1 cellular context compared by ENCODE assay signal in the genomic region with DNA sequence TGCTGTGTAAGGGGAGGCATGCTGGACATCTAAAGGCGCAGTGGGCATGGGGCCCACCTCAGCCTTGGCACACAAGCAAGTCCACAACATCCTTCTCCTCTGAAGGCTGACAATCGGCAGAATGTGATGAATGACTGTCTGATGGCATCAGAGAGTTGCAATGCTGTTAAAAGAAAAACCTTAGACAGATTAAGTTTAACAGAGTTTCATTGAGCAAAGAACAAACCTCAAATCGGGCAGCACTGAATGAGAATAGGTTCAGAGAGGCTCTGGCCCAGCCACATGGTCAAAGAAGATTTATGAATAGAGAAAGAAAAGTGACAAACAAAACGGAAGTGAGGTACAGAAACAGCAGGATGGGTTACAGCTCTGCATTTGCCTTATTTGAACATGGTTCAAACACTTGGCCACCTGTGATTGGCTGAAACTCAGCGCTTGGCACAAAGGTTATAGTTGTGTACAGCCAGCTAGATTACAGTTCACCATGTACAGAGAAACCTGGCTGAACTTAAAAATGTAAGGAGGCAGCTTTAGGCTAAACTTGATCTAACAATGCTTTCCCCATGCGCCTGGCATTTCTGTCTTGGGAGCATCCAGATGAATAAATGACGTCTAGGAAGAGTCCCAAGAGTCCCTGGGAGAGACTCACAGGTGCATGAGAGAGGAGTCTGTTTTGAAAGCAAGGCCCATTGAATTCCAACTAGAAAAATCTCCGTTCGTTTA.
TF ChIP-seq lines count a peak whose summit lies in the region.

No MANE protein-coding gene starts in this region.

TF ChIP-seq in K562, 482 proteins besides CTCF, POLR2A, EP300 and RAD21 (continued from another document and continues in another):
- TF ChIP-seq, protein P1, sequence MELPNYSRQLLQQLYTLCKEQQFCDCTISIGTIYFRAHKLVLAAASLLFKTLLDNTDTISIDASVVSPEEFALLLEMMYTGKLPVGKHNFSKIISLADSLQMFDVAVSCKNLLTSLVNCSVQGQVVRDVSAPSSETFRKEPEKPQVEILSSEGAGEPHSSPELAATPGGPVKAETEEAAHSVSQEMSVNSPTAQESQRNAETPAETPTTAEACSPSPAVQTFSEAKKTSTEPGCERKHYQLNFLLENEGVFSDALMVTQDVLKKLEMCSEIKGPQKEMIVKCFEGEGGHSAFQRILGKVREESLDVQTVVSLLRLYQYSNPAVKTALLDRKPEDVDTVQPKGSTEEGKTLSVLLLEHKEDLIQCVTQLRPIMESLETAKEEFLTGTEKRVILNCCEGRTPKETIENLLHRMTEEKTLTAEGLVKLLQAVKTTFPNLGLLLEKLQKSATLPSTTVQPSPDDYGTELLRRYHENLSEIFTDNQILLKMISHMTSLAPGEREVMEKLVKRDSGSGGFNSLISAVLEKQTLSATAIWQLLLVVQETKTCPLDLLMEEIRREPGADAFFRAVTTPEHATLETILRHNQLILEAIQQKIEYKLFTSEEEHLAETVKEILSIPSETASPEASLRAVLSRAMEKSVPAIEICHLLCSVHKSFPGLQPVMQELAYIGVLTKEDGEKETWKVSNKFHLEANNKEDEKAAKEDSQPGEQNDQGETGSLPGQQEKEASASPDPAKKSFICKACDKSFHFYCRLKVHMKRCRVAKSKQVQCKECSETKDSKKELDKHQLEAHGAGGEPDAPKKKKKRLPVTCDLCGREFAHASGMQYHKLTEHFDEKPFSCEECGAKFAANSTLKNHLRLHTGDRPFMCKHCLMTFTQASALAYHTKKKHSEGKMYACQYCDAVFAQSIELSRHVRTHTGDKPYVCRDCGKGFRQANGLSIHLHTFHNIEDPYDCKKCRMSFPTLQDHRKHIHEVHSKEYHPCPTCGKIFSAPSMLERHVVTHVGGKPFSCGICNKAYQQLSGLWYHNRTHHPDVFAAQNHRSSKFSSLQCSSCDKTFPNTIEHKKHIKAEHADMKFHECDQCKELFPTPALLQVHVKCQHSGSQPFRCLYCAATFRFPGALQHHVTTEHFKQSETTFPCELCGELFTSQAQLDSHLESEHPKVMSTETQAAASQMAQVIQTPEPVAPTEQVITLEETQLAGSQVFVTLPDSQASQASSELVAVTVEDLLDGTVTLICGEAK (IDR thresholded peaks at IDR 0.05): no peak; the same call in 1 of the 2 replicates
- TF ChIP-seq, protein P1 (CRISPR knock-in tag; IDR thresholded peaks at IDR 0.05): no peak
- TF ChIP-seq, protein P2, sequence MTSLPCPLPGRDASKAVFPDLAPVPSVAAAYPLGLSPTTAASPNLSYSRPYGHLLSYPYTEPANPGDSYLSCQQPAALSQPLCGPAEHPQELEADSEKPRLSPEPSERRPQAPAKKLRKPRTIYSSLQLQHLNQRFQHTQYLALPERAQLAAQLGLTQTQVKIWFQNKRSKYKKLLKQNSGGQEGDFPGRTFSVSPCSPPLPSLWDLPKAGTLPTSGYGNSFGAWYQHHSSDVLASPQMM (CRISPR knock-in tag; IDR thresholded peaks at IDR 0.05): no peak
- TF ChIP-seq CTBP1 (IDR thresholded peaks at IDR 0.05; ENCODE audit: borderline replicate concordance) (no peak), MTA3 (IDR thresholded peaks at IDR 0.05; ENCODE audit: borderline replicate concordance) (no peak), KLF16 (IDR thresholded peaks at IDR 0.05) (no peak), RUNX1 (IDR thresholded peaks at IDR 0.05; ENCODE audit: low read depth) (no peak), SP2 (IDR thresholded peaks at IDR 0.05; ENCODE audit: extremely low read depth, low read depth, low read length, poor library complexity, severe bottlenecking) (no peak), NR2C2 (CRISPR knock-in tag; IDR thresholded peaks at IDR 0.05) (no peak), NR2C2 (tag; IDR thresholded peaks at IDR 0.05) (no peak; the same call in 1 of the 2 replicates), GTF2A2 (tag; IDR thresholded peaks at IDR 0.05) (0 out of 2 replicates have a peak, but pooled peaks have one; percentile 40), ZNF347 (CRISPR knock-in tag; IDR thresholded peaks at IDR 0.05; ENCODE audit: low read depth) (no peak), SMAD2 (IDR thresholded peaks at IDR 0.05; ENCODE audit: low read depth, low read length) (no peak), GATAD2B (IDR thresholded peaks at IDR 0.05; ENCODE audit: borderline replicate concordance) (no peak), NEUROD1 (IDR thresholded peaks at IDR 0.05; ENCODE audit: borderline replicate concordance, low read depth, low read length, partially characterized antibody) (no peak), MCM2 (IDR thresholded peaks at IDR 0.05; ENCODE audit: low read depth) (no peak), RBBP5 (IDR thresholded peaks at IDR 0.05; ENCODE audit: borderline replicate concordance, insufficient read depth, low read length, poor library complexity, severe bottlenecking) (no peak), POU5F1 (IDR thresholded peaks at IDR 0.05; ENCODE audit: borderline replicate concordance, low read depth, low read length, partially characterized antibody) (no peak), TRIM28 (IDR thresholded peaks at IDR 0.05) (no peak), RAD51 (IDR thresholded peaks at IDR 0.05; ENCODE audit: borderline replicate concordance, low read depth) (no peak), NR3C1 (CRISPR knock-in tag; IDR thresholded peaks at IDR 0.05) (no peak), ZNF121 (CRISPR knock-in tag; conservative IDR thresholded peaks at IDR 0.05) (no peak), KDM2B (CRISPR knock-in tag; IDR thresholded peaks at IDR 0.05) (no peak), ZNF253 (CRISPR knock-in tag; conservative IDR thresholded peaks at IDR 0.05) (0 out of 2 replicates have a peak, but pooled peaks have one; percentile 54), HNRNPUL1 (IDR thresholded peaks at IDR 0.05; ENCODE audit: low read length) (no peak), ETV5 (CRISPR knock-in tag; IDR thresholded peaks at IDR 0.05; ENCODE audit: low read depth) (0 out of 2 replicates have a peak, but pooled peaks have one; percentile 14), ZNF12 (CRISPR knock-in tag; IDR thresholded peaks at IDR 0.05) (no peak), KHSRP (IDR thresholded peaks at IDR 0.05) (no peak), SRSF3 (IDR thresholded peaks at IDR 0.05; ENCODE audit: insufficient read depth, low read length) (no peak), TSC22D4 (tag; IDR thresholded peaks at IDR 0.05) (no peak), ZNF197 (CRISPR knock-in tag; IDR thresholded peaks at IDR 0.05; ENCODE audit: low read depth) (peak; percentile 23; the same call in 1 of the 2 replicates), POLR2AphosphoS5 (IDR thresholded peaks at IDR 0.05; ENCODE audit: control insufficient read depth, insufficient read depth, low read depth, low read length) (no peak)
- TF ChIP-seq, protein P3, sequence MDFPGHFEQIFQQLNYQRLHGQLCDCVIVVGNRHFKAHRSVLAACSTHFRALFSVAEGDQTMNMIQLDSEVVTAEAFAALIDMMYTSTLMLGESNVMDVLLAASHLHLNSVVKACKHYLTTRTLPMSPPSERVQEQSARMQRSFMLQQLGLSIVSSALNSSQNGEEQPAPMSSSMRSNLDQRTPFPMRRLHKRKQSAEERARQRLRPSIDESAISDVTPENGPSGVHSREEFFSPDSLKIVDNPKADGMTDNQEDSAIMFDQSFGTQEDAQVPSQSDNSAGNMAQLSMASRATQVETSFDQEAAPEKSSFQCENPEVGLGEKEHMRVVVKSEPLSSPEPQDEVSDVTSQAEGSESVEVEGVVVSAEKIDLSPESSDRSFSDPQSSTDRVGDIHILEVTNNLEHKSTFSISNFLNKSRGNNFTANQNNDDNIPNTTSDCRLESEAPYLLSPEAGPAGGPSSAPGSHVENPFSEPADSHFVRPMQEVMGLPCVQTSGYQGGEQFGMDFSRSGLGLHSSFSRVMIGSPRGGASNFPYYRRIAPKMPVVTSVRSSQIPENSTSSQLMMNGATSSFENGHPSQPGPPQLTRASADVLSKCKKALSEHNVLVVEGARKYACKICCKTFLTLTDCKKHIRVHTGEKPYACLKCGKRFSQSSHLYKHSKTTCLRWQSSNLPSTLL (IDR thresholded peaks at IDR 0.05): no peak
- TF ChIP-seq, protein P4, sequence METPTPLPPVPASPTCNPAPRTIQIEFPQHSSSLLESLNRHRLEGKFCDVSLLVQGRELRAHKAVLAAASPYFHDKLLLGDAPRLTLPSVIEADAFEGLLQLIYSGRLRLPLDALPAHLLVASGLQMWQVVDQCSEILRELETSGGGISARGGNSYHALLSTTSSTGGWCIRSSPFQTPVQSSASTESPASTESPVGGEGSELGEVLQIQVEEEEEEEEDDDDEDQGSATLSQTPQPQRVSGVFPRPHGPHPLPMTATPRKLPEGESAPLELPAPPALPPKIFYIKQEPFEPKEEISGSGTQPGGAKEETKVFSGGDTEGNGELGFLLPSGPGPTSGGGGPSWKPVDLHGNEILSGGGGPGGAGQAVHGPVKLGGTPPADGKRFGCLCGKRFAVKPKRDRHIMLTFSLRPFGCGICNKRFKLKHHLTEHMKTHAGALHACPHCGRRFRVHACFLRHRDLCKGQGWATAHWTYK (CRISPR knock-in tag; IDR thresholded peaks at IDR 0.05): 0 out of 2 replicates have a peak, but pooled peaks have one; percentile 43
- TF ChIP-seq, protein P5, sequence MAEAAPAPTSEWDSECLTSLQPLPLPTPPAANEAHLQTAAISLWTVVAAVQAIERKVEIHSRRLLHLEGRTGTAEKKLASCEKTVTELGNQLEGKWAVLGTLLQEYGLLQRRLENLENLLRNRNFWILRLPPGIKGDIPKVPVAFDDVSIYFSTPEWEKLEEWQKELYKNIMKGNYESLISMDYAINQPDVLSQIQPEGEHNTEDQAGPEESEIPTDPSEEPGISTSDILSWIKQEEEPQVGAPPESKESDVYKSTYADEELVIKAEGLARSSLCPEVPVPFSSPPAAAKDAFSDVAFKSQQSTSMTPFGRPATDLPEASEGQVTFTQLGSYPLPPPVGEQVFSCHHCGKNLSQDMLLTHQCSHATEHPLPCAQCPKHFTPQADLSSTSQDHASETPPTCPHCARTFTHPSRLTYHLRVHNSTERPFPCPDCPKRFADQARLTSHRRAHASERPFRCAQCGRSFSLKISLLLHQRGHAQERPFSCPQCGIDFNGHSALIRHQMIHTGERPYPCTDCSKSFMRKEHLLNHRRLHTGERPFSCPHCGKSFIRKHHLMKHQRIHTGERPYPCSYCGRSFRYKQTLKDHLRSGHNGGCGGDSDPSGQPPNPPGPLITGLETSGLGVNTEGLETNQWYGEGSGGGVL (CRISPR knock-in tag; IDR thresholded peaks at IDR 0.05): no peak
- TF ChIP-seq, protein P6, sequence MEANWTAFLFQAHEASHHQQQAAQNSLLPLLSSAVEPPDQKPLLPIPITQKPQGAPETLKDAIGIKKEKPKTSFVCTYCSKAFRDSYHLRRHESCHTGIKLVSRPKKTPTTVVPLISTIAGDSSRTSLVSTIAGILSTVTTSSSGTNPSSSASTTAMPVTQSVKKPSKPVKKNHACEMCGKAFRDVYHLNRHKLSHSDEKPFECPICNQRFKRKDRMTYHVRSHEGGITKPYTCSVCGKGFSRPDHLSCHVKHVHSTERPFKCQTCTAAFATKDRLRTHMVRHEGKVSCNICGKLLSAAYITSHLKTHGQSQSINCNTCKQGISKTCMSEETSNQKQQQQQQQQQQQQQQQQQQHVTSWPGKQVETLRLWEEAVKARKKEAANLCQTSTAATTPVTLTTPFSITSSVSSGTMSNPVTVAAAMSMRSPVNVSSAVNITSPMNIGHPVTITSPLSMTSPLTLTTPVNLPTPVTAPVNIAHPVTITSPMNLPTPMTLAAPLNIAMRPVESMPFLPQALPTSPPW (CRISPR knock-in tag; IDR thresholded peaks at IDR 0.05): 0 out of 2 replicates have a peak, but pooled peaks have one; percentile 6
- TF ChIP-seq, protein P7, sequence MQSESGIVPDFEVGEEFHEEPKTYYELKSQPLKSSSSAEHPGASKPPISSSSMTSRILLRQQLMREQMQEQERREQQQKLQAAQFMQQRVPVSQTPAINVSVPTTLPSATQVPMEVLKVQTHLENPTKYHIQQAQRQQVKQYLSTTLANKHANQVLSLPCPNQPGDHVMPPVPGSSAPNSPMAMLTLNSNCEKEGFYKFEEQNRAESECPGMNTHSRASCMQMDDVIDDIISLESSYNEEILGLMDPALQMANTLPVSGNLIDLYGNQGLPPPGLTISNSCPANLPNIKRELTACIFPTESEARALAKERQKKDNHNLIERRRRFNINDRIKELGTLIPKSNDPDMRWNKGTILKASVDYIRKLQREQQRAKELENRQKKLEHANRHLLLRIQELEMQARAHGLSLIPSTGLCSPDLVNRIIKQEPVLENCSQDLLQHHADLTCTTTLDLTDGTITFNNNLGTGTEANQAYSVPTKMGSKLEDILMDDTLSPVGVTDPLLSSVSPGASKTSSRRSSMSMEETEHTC (IDR thresholded peaks at IDR 0.05): no peak
- TF ChIP-seq, protein P8, sequence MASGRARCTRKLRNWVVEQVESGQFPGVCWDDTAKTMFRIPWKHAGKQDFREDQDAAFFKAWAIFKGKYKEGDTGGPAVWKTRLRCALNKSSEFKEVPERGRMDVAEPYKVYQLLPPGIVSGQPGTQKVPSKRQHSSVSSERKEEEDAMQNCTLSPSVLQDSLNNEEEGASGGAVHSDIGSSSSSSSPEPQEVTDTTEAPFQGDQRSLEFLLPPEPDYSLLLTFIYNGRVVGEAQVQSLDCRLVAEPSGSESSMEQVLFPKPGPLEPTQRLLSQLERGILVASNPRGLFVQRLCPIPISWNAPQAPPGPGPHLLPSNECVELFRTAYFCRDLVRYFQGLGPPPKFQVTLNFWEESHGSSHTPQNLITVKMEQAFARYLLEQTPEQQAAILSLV (tag; IDR thresholded peaks at IDR 0.05): no peak
